3 cellular contexts compared by ENCODE assay signal in the genomic region with DNA sequence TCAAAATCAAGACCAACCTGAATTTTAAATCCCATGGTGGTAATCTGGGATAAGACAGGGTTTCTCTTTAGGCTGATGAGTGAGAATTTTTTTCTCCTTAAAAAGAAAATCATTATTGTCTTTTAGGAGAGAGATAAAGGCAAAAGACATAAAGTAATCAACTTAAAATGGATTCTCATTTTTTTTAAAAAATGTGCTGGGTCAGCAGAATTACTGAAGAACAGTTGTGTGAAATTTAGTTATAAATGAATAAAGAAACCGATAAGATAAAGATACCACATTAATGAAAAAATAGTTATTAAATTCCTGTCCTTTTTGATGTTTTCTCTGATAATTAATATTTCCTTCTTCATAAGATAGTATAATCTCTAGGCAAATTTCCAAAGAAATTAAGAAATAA.
TF ChIP-seq lines count a peak whose summit lies in the region.

No MANE protein-coding gene starts in this region.

TF ChIP-seq in A549, 52 proteins besides CTCF, POLR2A, EP300 and RAD21:
- TF ChIP-seq MAFK (IDR thresholded peaks at IDR 0.05; ENCODE audit: partially characterized antibody) (peak; percentile 96), NR3C1 (IDR thresholded peaks at IDR 0.05) (no peak)
TF ChIP-seq in A549: peak in this region for 1.

TF ChIP-seq in IMR-90, 13 proteins besides CTCF, POLR2A, EP300 and RAD21:
- TF ChIP-seq, protein P1, sequence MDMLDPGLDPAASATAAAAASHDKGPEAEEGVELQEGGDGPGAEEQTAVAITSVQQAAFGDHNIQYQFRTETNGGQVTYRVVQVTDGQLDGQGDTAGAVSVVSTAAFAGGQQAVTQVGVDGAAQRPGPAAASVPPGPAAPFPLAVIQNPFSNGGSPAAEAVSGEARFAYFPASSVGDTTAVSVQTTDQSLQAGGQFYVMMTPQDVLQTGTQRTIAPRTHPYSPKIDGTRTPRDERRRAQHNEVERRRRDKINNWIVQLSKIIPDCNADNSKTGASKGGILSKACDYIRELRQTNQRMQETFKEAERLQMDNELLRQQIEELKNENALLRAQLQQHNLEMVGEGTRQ (IDR thresholded peaks at IDR 0.05; ENCODE audit: low read depth, low read length), result no peak
- TF ChIP-seq RCOR1 (IDR thresholded peaks at IDR 0.05; ENCODE audit: insufficient replicate concordance, low read length) (no peak), NFE2L2 (IDR thresholded peaks at IDR 0.05; ENCODE audit: low read depth, low read length) (no peak), BHLHE40 (IDR thresholded peaks at IDR 0.05; ENCODE audit: low read depth, low read length) (no peak), MAFK (IDR thresholded peaks at IDR 0.05; ENCODE audit: low read depth, low read length) (peak; percentile 99), MXI1 (IDR thresholded peaks at IDR 0.05; ENCODE audit: borderline replicate concordance, low read depth, low read length) (no peak), SMC3 (IDR thresholded peaks at IDR 0.05; ENCODE audit: low read depth, low read length) (no peak)
- TF ChIP-seq, protein P2, sequence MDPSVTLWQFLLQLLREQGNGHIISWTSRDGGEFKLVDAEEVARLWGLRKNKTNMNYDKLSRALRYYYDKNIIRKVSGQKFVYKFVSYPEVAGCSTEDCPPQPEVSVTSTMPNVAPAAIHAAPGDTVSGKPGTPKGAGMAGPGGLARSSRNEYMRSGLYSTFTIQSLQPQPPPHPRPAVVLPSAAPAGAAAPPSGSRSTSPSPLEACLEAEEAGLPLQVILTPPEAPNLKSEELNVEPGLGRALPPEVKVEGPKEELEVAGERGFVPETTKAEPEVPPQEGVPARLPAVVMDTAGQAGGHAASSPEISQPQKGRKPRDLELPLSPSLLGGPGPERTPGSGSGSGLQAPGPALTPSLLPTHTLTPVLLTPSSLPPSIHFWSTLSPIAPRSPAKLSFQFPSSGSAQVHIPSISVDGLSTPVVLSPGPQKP (IDR thresholded peaks at IDR 0.05; ENCODE audit: borderline replicate concordance, low read depth, low read length), result no peak

TF ChIP-seq in H1, 55 proteins besides CTCF, POLR2A, EP300 and RAD21:
- TF ChIP-seq SP1 (IDR thresholded peaks at IDR 0.05; ENCODE audit: low read depth, low read length), result no peak
- no peak for TF ChIP-seq KDM4A (IDR thresholded peaks at IDR 0.05; ENCODE audit: low read depth, low read length, severe bottlenecking)
- peak; percentile 94 for TF ChIP-seq MAFK (IDR thresholded peaks at IDR 0.05; ENCODE audit: low read depth, low read length)
